ENCODE assay signal across 2 cellular contexts in genomic region chr5:150816946-150817345, GRCh38.
TF ChIP-seq lines count a peak whose summit lies in the region.

No MANE protein-coding gene starts in this region.

TF ChIP-seq in HepG2, 621 proteins besides CTCF, POLR2A, EP300 and RAD21:
- TF ChIP-seq THAP11 (CRISPR knock-in tag; IDR thresholded peaks at IDR 0.05) (no peak), ZNF629 (CRISPR knock-in tag; conservative IDR thresholded peaks at IDR 0.05) (no peak), CENPBD1 (CRISPR knock-in tag; IDR thresholded peaks at IDR 0.05; ENCODE audit: borderline replicate concordance, low read depth) (no peak), HOXD1 (CRISPR knock-in tag; IDR thresholded peaks at IDR 0.05) (no peak), ZFY (CRISPR knock-in tag; IDR thresholded peaks at IDR 0.05) (no peak), SCMH1 (CRISPR knock-in tag; IDR thresholded peaks at IDR 0.05; ENCODE audit: borderline replicate concordance) (no peak), KIAA2018 (CRISPR knock-in tag; IDR thresholded peaks at IDR 0.05; ENCODE audit: borderline replicate concordance) (no peak)

TF ChIP-seq in HCT116, 20 proteins besides CTCF, POLR2A, EP300 and RAD21:
- TF ChIP-seq EZH2phosphoT487 (IDR thresholded peaks at IDR 0.05; ENCODE audit: borderline replicate concordance) (no peak), ZNF274 (IDR thresholded peaks at IDR 0.05; ENCODE audit: low read depth, low read length) (no peak), ATF3 (IDR thresholded peaks at IDR 0.05) (no peak), JUND (IDR thresholded peaks at IDR 0.05) (no peak), SP1 (IDR thresholded peaks at IDR 0.05; ENCODE audit: low read depth) (no peak), CBX3 (IDR thresholded peaks at IDR 0.05; ENCODE audit: low read depth) (no peak), REST (IDR thresholded peaks at IDR 0.05; ENCODE audit: low read depth) (no peak), ELF1 (IDR thresholded peaks at IDR 0.05; ENCODE audit: borderline replicate concordance, low read depth) (no peak), ZBTB33 (IDR thresholded peaks at IDR 0.05; ENCODE audit: extremely low read depth, insufficient replicate concordance, low read length) (no peak), POLR2AphosphoS5 (IDR thresholded peaks at IDR 0.05; ENCODE audit: low read depth, low read length) (no peak), MAX (IDR thresholded peaks at IDR 0.05) (no peak), ZFX (IDR thresholded peaks at IDR 0.05) (no peak)
